23 cellular contexts compared by ENCODE assay signal in the genomic region with DNA sequence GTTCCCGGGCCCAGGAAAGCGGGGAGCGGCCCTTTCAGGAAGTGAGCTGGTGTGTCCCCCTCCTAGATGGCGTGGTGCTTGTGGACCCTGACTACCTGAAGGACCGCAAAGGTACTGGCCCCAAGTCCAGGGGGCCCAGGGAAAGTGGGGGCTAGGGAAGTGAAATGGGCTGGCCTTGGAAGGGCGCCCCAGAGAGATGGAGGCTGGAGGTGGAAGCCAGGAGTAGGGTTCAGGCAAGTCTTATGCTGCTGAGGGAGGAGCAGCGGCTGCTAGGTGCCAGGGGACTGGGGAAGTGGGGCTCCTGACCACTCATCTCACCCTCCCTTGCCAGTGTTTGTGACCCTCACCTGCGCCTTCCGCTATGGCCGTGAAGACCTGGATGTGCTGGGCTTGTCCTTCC. TPM values are rescaled to one million over a fixed set of nuclear protein-coding genes. Genes with fewer than 3 reads are reported as not detected.
DNase-seq lines count a peak whose midpoint lies in the region; ATAC-seq and TF ChIP-seq lines count a peak whose summit lies in the region.
"Had no signal": no experiment of that assay in that cellular context is flagged by ENCODE, and none has a peak within 500 bp of the region (broad histone marks: within the 10 kb centered on the region; RNA-seq: fewer than 3 reads in every experiment).

No MANE protein-coding gene starts in this region.

- POLR2A ChIA-PET in activated CD4-positive, alpha-beta T cell treated with anti-CD3 and anti-CD28 coated beads, Interleukin-2, amount 10 ng/mL, durations not matched to agents 7 days and 5 days (lab: Charles Lee) = no interaction called here
- POLR2A ChIA-PET in CD8-positive, alpha-beta memory T cell (lab: Charles Lee) = interaction anchor here (0.6 to 1.1 kb wide), 2 partner anchors 15 to 178 kb away, joined by 3 read pairs; a partner anchor contains a TSS

- H3K27ac ChIP-seq in CD8-positive, alpha-beta memory T cell (ENCODE audit: low read depth, low read length) = peak overlapping the region; percentile 39
- peak overlapping the region; percentile 100 for H3K27ac ChIP-seq in neutrophil
- H3K27ac ChIP-seq: adrenal gland, KMS-11, pancreas, right atrium auricular region had no signal

- no peaks in the 10 kb centered on the region for H3K9me3 ChIP-seq in CD8-positive, alpha-beta memory T cell (ENCODE audit: low read length)
- no peaks in the 10 kb centered on the region for H3K9me3 ChIP-seq in neutrophil
- H3K9me3 ChIP-seq: adrenal gland, BE2C, pancreas, right atrium auricular region had no signal

- peaks cover 62% of the 10 kb centered on the region for H3K4me1 Mint-ChIP-seq in activated CD4-positive, alpha-beta T cell treated with anti-CD3 and anti-CD28 coated beads, Interleukin-2, amount 10 ng/mL, durations not matched to agents 7 days and 5 days
- peaks cover 40 to 80% (median 44%) of the 10 kb centered on the region in 3 donors for H3K4me1 Mint-ChIP-seq in CD8-positive, alpha-beta memory T cell
- H3K4me1 Mint-ChIP-seq in activated naive CD8-positive, alpha-beta T cell treated with anti-CD3 and anti-CD28 coated beads for 36 hours = peaks cover 38% of the 10 kb centered on the region

- peak overlapping the region; percentile 48 for H3K4me3 ChIP-seq in CD8-positive, alpha-beta memory T cell (ENCODE audit: low read length)
- H3K4me3 ChIP-seq in neutrophil (ENCODE audit: low read depth in 1 of 2, low read length in 1 of 2) = peak overlapping the region; percentile 58 to 64
- H3K4me3 ChIP-seq: adrenal gland, pancreas, right atrium auricular region had no signal

- H3K4me1 ChIP-seq in CD8-positive, alpha-beta memory T cell (ENCODE audit: insufficient read depth, low read length) = peaks cover 47% of the 10 kb centered on the region
- H3K4me1 ChIP-seq in neutrophil (ENCODE audit: control insufficient read depth in 1 of 2, insufficient read depth in 1 of 2, low read depth in 1 of 2, low read length in 1 of 2) = peaks cover 83 to 88% of the 10 kb centered on the region in 2 experiments
- H3K4me1 ChIP-seq: BE2C had no signal

- CTCF ChIA-PET in activated CD4-positive, alpha-beta T cell treated with anti-CD3 and anti-CD28 coated beads, Interleukin-2, amount 10 ng/mL, durations not matched to agents 7 days and 5 days (lab: Charles Lee) = interaction anchor here (0.6 to 1.7 kb wide), 5 partner anchors 10 to 481 kb away, joined by 3 to 6 read pairs (median 4); no protein-coding TSS in a partner anchor
- CTCF ChIA-PET in CD8-positive, alpha-beta memory T cell (lab: Charles Lee) = interaction anchor here (3.8 kb wide), 1 partner anchor 74 kb away, joined by 16 read pairs; no protein-coding TSS in a partner anchor

- no peak for TF ChIP-seq CTCF in neutrophil (IDR thresholded peaks at IDR 0.05)

- DNase-seq in activated CD4-positive, alpha-beta T cell treated with anti-CD3 and anti-CD28 coated beads, Interleukin-2, amount 10 ng/mL, durations not matched to agents 7 days and 5 days = no peak
- no peak for DNase-seq in activated CD4-positive, alpha-beta T cell treated with anti-CD3 and anti-CD28 coated beads, Interleukin-2, amount 50 U/mL, for 4 hours
- no peak for DNase-seq in CD8-positive, alpha-beta memory T cell
- no peak for DNase-seq in activated naive CD8-positive, alpha-beta T cell treated with anti-CD3 and anti-CD28 coated beads for 36 hours
- DNase-seq in left lobe of liver (ENCODE audit: low spot score) (no peak), NCI-H510A (lab: John Stamatoyannopoulos, UW) (no peak)
- DNase-seq: activated CD4-positive, alpha-beta T cell treated with anti-CD3 and anti-CD28 coated beads for 48 hours; adrenal gland; BE2C; EL; GOT3; mesenchymal stem cell; NCI-H1048; NCI-H187; NCI-H345; pancreas; PC-3; SHP77; stimulated activated CD4-positive, alpha-beta T cell treated with anti-CD3 and anti-CD28 coated beads, Interleukin-4, amount 100 ng/mL, for 4 hours had no signal

- no peaks in the 10 kb centered on the region for H3K27me3 Mint-ChIP-seq in activated CD4-positive, alpha-beta T cell treated with anti-CD3 and anti-CD28 coated beads, Interleukin-2, amount 10 ng/mL, durations not matched to agents 7 days and 5 days
- H3K27me3 Mint-ChIP-seq in CD8-positive, alpha-beta memory T cell = peaks cover 0 to 2% of the 10 kb centered on the region in 2 donors
- H3K27me3 Mint-ChIP-seq in activated naive CD8-positive, alpha-beta T cell treated with anti-CD3 and anti-CD28 coated beads for 36 hours = no peaks in the 10 kb centered on the region

- H3K27ac Mint-ChIP-seq in activated CD4-positive, alpha-beta T cell treated with anti-CD3 and anti-CD28 coated beads, Interleukin-2, amount 10 ng/mL, durations not matched to agents 7 days and 5 days = peak overlapping the region; percentile 87
- peak overlapping the region; percentile 91 to 99 (median 96) for H3K27ac Mint-ChIP-seq in CD8-positive, alpha-beta memory T cell
- H3K27ac Mint-ChIP-seq in activated naive CD8-positive, alpha-beta T cell treated with anti-CD3 and anti-CD28 coated beads for 36 hours = peak overlapping the region; percentile 91

- peaks cover 40% of the 10 kb centered on the region for H3K36me3 ChIP-seq in CD8-positive, alpha-beta memory T cell (ENCODE audit: insufficient read depth, low read length)
- H3K36me3 ChIP-seq in neutrophil = peaks cover 79% of the 10 kb centered on the region
- H3K36me3 ChIP-seq: BE2C, pancreas had no signal

- H3K9me3 Mint-ChIP-seq in activated CD4-positive, alpha-beta T cell treated with anti-CD3 and anti-CD28 coated beads, Interleukin-2, amount 10 ng/mL, durations not matched to agents 7 days and 5 days = no peaks in the 10 kb centered on the region
- no peaks in the 10 kb centered on the region for H3K9me3 Mint-ChIP-seq in CD8-positive, alpha-beta memory T cell
- H3K9me3 Mint-ChIP-seq in activated naive CD8-positive, alpha-beta T cell treated with anti-CD3 and anti-CD28 coated beads for 36 hours = no peaks in the 10 kb centered on the region

- peaks cover 67% of the 10 kb centered on the region for H3K36me3 Mint-ChIP-seq in activated CD4-positive, alpha-beta T cell treated with anti-CD3 and anti-CD28 coated beads, Interleukin-2, amount 10 ng/mL, durations not matched to agents 7 days and 5 days (ENCODE audit: low read depth)
- peaks cover 8 to 71% (median 10%) of the 10 kb centered on the region in 3 donors for H3K36me3 Mint-ChIP-seq in CD8-positive, alpha-beta memory T cell
- H3K36me3 Mint-ChIP-seq in activated naive CD8-positive, alpha-beta T cell treated with anti-CD3 and anti-CD28 coated beads for 36 hours = peaks cover 35% of the 10 kb centered on the region

- H3K27me3 ChIP-seq in CD8-positive, alpha-beta memory T cell (ENCODE audit: insufficient read depth, low read length, poor library complexity, severe bottlenecking) = no peaks in the 10 kb centered on the region
- no peaks in the 10 kb centered on the region for H3K27me3 ChIP-seq in neutrophil
- H3K27me3 ChIP-seq: adrenal gland, BE2C, pancreas, right atrium auricular region had no signal

- ATAC-seq in HG03097 (IDR thresholded peaks at IDR 0.05; ENCODE audit: low FRiP score, unreplicated experiment) (no peak), left lobe of liver (no peak)
- ATAC-seq: pancreas, PC-3 had no signal

- peak overlapping the region; percentile 78 for H3K4me3 Mint-ChIP-seq in activated CD4-positive, alpha-beta T cell treated with anti-CD3 and anti-CD28 coated beads, Interleukin-2, amount 10 ng/mL, durations not matched to agents 7 days and 5 days
- peak overlapping the region in 5 of 7 donors; percentile 36 to 89 (median 83) for H3K4me3 Mint-ChIP-seq in CD8-positive, alpha-beta memory T cell
- H3K4me3 Mint-ChIP-seq in activated naive CD8-positive, alpha-beta T cell treated with anti-CD3 and anti-CD28 coated beads for 36 hours = no peak overlapping the region

RNA-seq across cellular contexts. Expression of a gene that starts 5.6 kb away (rescaled TPM):
- 100 to 1,000 TPM; 323 to 336 TPM for total RNA-seq in activated CD4-positive, alpha-beta T cell treated with anti-CD3 and anti-CD28 coated beads, Interleukin-2, amount 10 ng/mL, durations not matched to agents 7 days and 5 days
- 100 to 1,000 TPM; 170 to 172 TPM for total RNA-seq in CD8-positive, alpha-beta memory T cell
- 69.4 TPM for polyA plus RNA-seq in CD8-positive, alpha-beta memory T cell
- 100 to 1,000 TPM; 161 to 170 TPM for total RNA-seq in activated naive CD8-positive, alpha-beta T cell treated with anti-CD3 and anti-CD28 coated beads for 36 hours
- 26.2 TPM for total RNA-seq in left lobe of liver

RNA-seq across cellular contexts. Expression of a gene that starts 12.1 kb away (rescaled TPM):
- 10 to 100 TPM; 61.6 to 73.2 TPM for total RNA-seq in activated CD4-positive, alpha-beta T cell treated with anti-CD3 and anti-CD28 coated beads, Interleukin-2, amount 10 ng/mL, durations not matched to agents 7 days and 5 days
- 10 to 100 TPM; 95.6 to 99.2 TPM for total RNA-seq in CD8-positive, alpha-beta memory T cell
- polyA plus RNA-seq in CD8-positive, alpha-beta memory T cell = 12.6 TPM
- total RNA-seq in activated naive CD8-positive, alpha-beta T cell treated with anti-CD3 and anti-CD28 coated beads for 36 hours = 100 to 1,000 TPM; 110 to 122 TPM
- total RNA-seq in left lobe of liver = 17.5 TPM

RNA-seq across cellular contexts. Expression of a gene that starts 15.1 kb away (rescaled TPM):
- total RNA-seq in activated CD4-positive, alpha-beta T cell treated with anti-CD3 and anti-CD28 coated beads, Interleukin-2, amount 10 ng/mL, durations not matched to agents 7 days and 5 days = 10 to 100 TPM; 19.6 to 23.6 TPM
- 10 to 100 TPM; 23.4 to 26.7 TPM for total RNA-seq in CD8-positive, alpha-beta memory T cell
- polyA plus RNA-seq in CD8-positive, alpha-beta memory T cell = 58.9 TPM
- total RNA-seq in activated naive CD8-positive, alpha-beta T cell treated with anti-CD3 and anti-CD28 coated beads for 36 hours = 10 to 100 TPM; 18.3 to 21.0 TPM
- total RNA-seq in left lobe of liver = 13.3 TPM

RNA-seq across cellular contexts. Expression of a gene that starts 23.6 kb away (rescaled TPM):
- under 1 TPM in 1 of 2 experiments, not detected in 1; 0.07 TPM for total RNA-seq in activated CD4-positive, alpha-beta T cell treated with anti-CD3 and anti-CD28 coated beads, Interleukin-2, amount 10 ng/mL, durations not matched to agents 7 days and 5 days
- under 1 TPM in 1 of 2 experiments, not detected in 1; 0.09 TPM for total RNA-seq in CD8-positive, alpha-beta memory T cell
- polyA plus RNA-seq in CD8-positive, alpha-beta memory T cell = not detected
- total RNA-seq in activated naive CD8-positive, alpha-beta T cell treated with anti-CD3 and anti-CD28 coated beads for 36 hours = not detected
- total RNA-seq in left lobe of liver = 0.63 TPM

RNA-seq across cellular contexts. Expression of a gene that starts 23.6 kb away (rescaled TPM):
- total RNA-seq in activated CD4-positive, alpha-beta T cell treated with anti-CD3 and anti-CD28 coated beads, Interleukin-2, amount 10 ng/mL, durations not matched to agents 7 days and 5 days = 1 to 10 TPM in 1 of 2 experiments, under 1 TPM in 1; 0.94 to 1.6 TPM
- total RNA-seq in CD8-positive, alpha-beta memory T cell = 1 to 10 TPM; 2.4 to 2.8 TPM
- polyA plus RNA-seq in CD8-positive, alpha-beta memory T cell = 3.0 TPM
- total RNA-seq in activated naive CD8-positive, alpha-beta T cell treated with anti-CD3 and anti-CD28 coated beads for 36 hours = 1 to 10 TPM; 2.0 to 3.3 TPM
- total RNA-seq in left lobe of liver = 14.5 TPM
